Comparison of ENCODE assay signal across 28 cellular contexts in the genomic region with DNA sequence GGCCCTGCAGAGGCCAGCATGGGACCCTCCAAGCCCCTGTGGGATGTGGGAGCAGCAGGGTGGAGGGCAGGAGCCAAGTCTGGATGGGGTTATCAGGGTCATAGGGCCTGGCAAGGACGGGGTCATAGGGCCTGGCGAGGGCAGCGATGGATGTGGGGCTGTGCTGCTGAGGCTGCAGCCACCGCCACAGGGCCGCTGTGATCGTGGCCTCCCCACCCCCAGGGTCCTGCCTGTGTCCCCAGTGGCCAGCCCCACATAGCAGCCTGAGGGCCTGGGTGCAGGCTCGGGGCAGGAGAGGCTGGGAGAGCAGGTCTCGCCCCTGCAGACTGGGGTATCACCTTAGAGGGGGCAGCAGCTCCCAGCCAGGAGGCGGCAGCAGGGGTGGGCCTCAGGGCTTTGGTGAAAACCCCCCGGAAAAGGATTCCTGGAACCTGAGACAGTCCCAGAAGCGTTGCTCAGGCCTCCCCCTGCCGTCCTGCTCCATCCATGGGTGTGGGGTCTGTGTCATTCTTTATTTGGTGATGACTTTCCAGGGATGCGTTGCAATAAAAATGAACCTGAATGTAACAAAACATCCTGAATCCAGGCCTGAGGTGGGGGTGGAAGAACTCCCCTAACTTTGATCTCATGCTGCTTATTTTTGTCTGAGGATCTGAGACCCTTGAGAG.
DNase-seq lines count a peak whose midpoint lies in the region; ATAC-seq, FAIRE-seq and TF ChIP-seq lines count a peak whose summit lies in the region.
"Had no signal": no experiment of that assay in that cellular context is flagged by ENCODE, and none has a peak within 500 bp of the region (broad histone marks: within the 10 kb centered on the region; RNA-seq: fewer than 3 reads in every experiment).

No MANE protein-coding gene starts in this region.

- peak overlapping the region in 1 of 3 experiments; percentile 35; a peak in 1 of 6 replicates for H3K4me3 ChIP-seq in HepG2 (replicated peaks in 1 of 3; ENCODE audit: insufficient read depth in 1 of 3, low read depth in 2 of 3, low read length in 3 of 3)
- H3K4me3 ChIP-seq: dorsolateral prefrontal cortex, heart left ventricle, MG63, psoas muscle, smooth muscle cell, tibial artery had no signal

- no peak overlapping the region for H3K4me3 Mint-ChIP-seq in stimulated activated memory B cell treated with anti-CD40 and anti-IgM and Interleukin-4, amounts not matched to agents 10 μg/mL and 1 μg/mL and 100 μg/mL, for 72 hours
- H3K4me3 Mint-ChIP-seq: activated naive CD4-positive, alpha-beta T cell treated with anti-CD3 and anti-CD28 coated beads, Interleukin-2, amount 10 ng/mL, durations not matched to agents 7 days and 5 days; activated T-cell treated with anti-CD3 and anti-CD28 coated beads, Interleukin-2, amount 50 U/mL, for 24 hours; B cell; IgD-negative memory B cell; neural crest cell had no signal

- no peaks in the 10 kb centered on the region for H3K27me3 Mint-ChIP-seq in stimulated activated memory B cell treated with anti-CD40 and anti-IgM and Interleukin-4, amounts not matched to agents 10 μg/mL and 1 μg/mL and 100 μg/mL, for 72 hours
- H3K27me3 Mint-ChIP-seq: B cell, IgD-negative memory B cell had no signal

- CTCF ChIA-PET in HepG2 (lab: Yijun Ruan, JAX; ENCODE audit: low intra/inter-chr PET ratio, low total read pairs), result no interaction called here

- FAIRE-seq in HepG2 (lab: Jason Lieb, UNC), result no peak

- H3K79me2 ChIP-seq in HepG2 (ENCODE audit: insufficient read depth, low read length), result no peaks in the 10 kb centered on the region

- H3K27ac Mint-ChIP-seq in stimulated activated memory B cell treated with anti-CD40 and anti-IgM and Interleukin-4, amounts not matched to agents 10 μg/mL and 1 μg/mL and 100 μg/mL, for 72 hours, result no peak overlapping the region
- H3K27ac Mint-ChIP-seq: activated naive CD4-positive, alpha-beta T cell treated with anti-CD3 and anti-CD28 coated beads, Interleukin-2, amount 10 ng/mL, durations not matched to agents 7 days and 5 days; activated T-cell treated with anti-CD3 and anti-CD28 coated beads, Interleukin-2, amount 50 U/mL, for 24 hours; B cell had no signal

- H3K36me3 ChIP-seq in HepG2 (replicated peaks in 1 of 2; ENCODE audit: control insufficient read depth in 1 of 2, insufficient read depth in 2 of 2, low read length in 2 of 2), result no peaks in the 10 kb centered on the region
- H3K36me3 ChIP-seq: heart left ventricle, MG63, tibial artery had no signal

- no peaks in the 10 kb centered on the region for H3K36me3 Mint-ChIP-seq in stimulated activated memory B cell treated with anti-CD40 and anti-IgM and Interleukin-4, amounts not matched to agents 10 μg/mL and 1 μg/mL and 100 μg/mL, for 72 hours
- H3K36me3 Mint-ChIP-seq: activated naive CD4-positive, alpha-beta T cell treated with anti-CD3 and anti-CD28 coated beads, Interleukin-2, amount 10 ng/mL, durations not matched to agents 7 days and 5 days had no signal

- H3K9me3 ChIP-seq in HepG2 (ENCODE audit: low read length), result no peaks in the 10 kb centered on the region
- H3K9me3 ChIP-seq: heart left ventricle, MG63, psoas muscle, tibial artery had no signal

- H3K27ac ChIP-seq in HepG2 (ENCODE audit: extremely low read length, insufficient read depth, low read length), result no peak overlapping the region
- H3K27ac ChIP-seq: 22Rv1, dorsolateral prefrontal cortex, heart left ventricle, psoas muscle, tibial artery had no signal

- H3K4me2 ChIP-seq in HepG2 (ENCODE audit: low read depth, low read length), result peak overlapping the region; percentile 49; the same call in 1 of the 2 replicates
- H3K4me2 ChIP-seq: smooth muscle cell had no signal

- no peaks in the 10 kb centered on the region for H3K4me1 Mint-ChIP-seq in stimulated activated memory B cell treated with anti-CD40 and anti-IgM and Interleukin-4, amounts not matched to agents 10 μg/mL and 1 μg/mL and 100 μg/mL, for 72 hours
- H3K4me1 Mint-ChIP-seq: activated naive CD4-positive, alpha-beta T cell treated with anti-CD3 and anti-CD28 coated beads, Interleukin-2, amount 10 ng/mL, durations not matched to agents 7 days and 5 days; B cell; neural crest cell had no signal

- H3K27me3 ChIP-seq in HepG2 (ENCODE audit: control insufficient read depth in 1 of 2, insufficient read depth in 2 of 2, low read length in 2 of 2), result peaks cover 2 to 59% of the 10 kb centered on the region in 2 experiments
- H3K27me3 ChIP-seq: MG63, tibial artery had no signal

- WGBS in HepG2 (ENCODE audit: low lambda C conversion rate), result 71% methylated on average over 1 of the region's 13 CpGs

- intact Hi-C loops in HepG2 (cut with micrococcal nuclease; ENCODE audit: unreplicated experiment), result loop anchor here (1.0 to 10.0 kb wide), 2 partner anchors 32 to 55 kb away; no protein-coding TSS in a partner anchor

- no peak for TF ChIP-seq RAD21 in HepG2 (CRISPR knock-in tag; IDR thresholded peaks at IDR 0.05)

- TF ChIP-seq EP300 in HepG2 (IDR thresholded peaks at IDR 0.05; ENCODE audit: low read depth in 2 of 2, low read length in 2 of 2) (no peak), HepG2 (CRISPR knock-in tag; IDR thresholded peaks at IDR 0.05; ENCODE audit: borderline replicate concordance) (no peak)

- TF ChIP-seq CTCF in HepG2 (CRISPR knock-in tag; IDR thresholded peaks at IDR 0.05), result no peak

- in situ Hi-C loops in HepG2 (cut with HindIII; ENCODE audit: extremely low pct_ligation_motif_present, low pct_unique_long_range_greater_than_20kb), result no loop called here

- H3K9me3 Mint-ChIP-seq in stimulated activated memory B cell treated with anti-CD40 and anti-IgM and Interleukin-4, amounts not matched to agents 10 μg/mL and 1 μg/mL and 100 μg/mL, for 72 hours, result peaks cover 5% of the 10 kb centered on the region

- no peak for TF ChIP-seq POLR2A in HepG2 (IDR thresholded peaks at IDR 0.05; ENCODE audit: insufficient read depth in 1 of 2, low read depth in 2 of 2, low read length in 2 of 2)

- peaks cover 16% of the 10 kb centered on the region for H3K4me1 ChIP-seq in HepG2 (ENCODE audit: insufficient read depth, low read length)
- H3K4me1 ChIP-seq: heart left ventricle, psoas muscle had no signal

- no peak overlapping the region for H3K9ac ChIP-seq in HepG2 (ENCODE audit: insufficient read depth, low read depth, low read length)

- no TSS peak for BruUV-seq in HepG2 (replicated peaks; lab: Mats Ljungman, UMichigan)

- no peaks in the 10 kb centered on the region for H4K20me1 ChIP-seq in HepG2 (ENCODE audit: insufficient read depth, low read length)

- peak; percentile 31 for DNase-seq in activated effector memory CD4-positive, alpha-beta T cell treated with anti-CD3 and anti-CD28 coated beads, Interleukin-2, amount 50 U/mL, for 16 hours
- no peak for DNase-seq in activated effector memory CD4-positive, alpha-beta T cell treated with Interleukin-2 at 50 U/mL for 16 hours
- DNase-seq in T1000 (lab: John Stamatoyannopoulos, UW), result peak; percentile 48
- DNase-seq in HepG2 (ENCODE audit: low spot score), result no peak
- no peak for DNase-seq in retina
- DNase-seq: activated CD4-positive, alpha-beta T cell treated with anti-CD3 and anti-CD28 coated beads for 1 hour; activated naive CD4-positive, alpha-beta T cell treated with anti-CD3 and anti-CD28 coated beads, Interleukin-2, amount 10 ng/mL, durations not matched to agents 7 days and 5 days; activated T-cell treated with anti-CD3 and anti-CD28 coated beads, Interleukin-2, amount 50 U/mL, for 24 hours; amygdala; caudate nucleus; DMS79 treated with DMSO at 0.1 percent for 48 hours; NCI-H1436; NCI-H524 treated with DMSO at 0.1 percent for 48 hours; psoas muscle; stimulated activated CD4-positive, alpha-beta T cell treated with anti-CD3 and anti-CD28 coated beads, Interleukin-2, amount 100 ng/mL, for 48 hours; stimulated activated naive CD4-positive, alpha-beta T cell treated with Interleukin-2 at 50 U/mL for 16 hours; tibial artery had no signal

- peak; percentile 73 for ATAC-seq in HepG2
- peak; percentile 21 for ATAC-seq in stimulated activated memory B cell treated with anti-CD40 and anti-IgM and Interleukin-4, amounts not matched to agents 10 μg/mL and 1 μg/mL and 100 μg/mL, for 72 hours
- no peak for ATAC-seq in HG02973 (IDR thresholded peaks at IDR 0.05; ENCODE audit: unreplicated experiment)
- ATAC-seq in HG02623 (IDR thresholded peaks at IDR 0.05; ENCODE audit: unreplicated experiment), result no peak
- ATAC-seq: psoas muscle had no signal

- H2AFZ ChIP-seq in HepG2 (ENCODE audit: low read length), result no peak overlapping the region

- POLR2A ChIA-PET in HepG2 (lab: Yijun Ruan, JAX), result no interaction called here

TF ChIP-seq in HepG2, 621 proteins besides CTCF, POLR2A, EP300 and RAD21 (continues in another document):
- TF ChIP-seq POLR2AphosphoS5 (IDR thresholded peaks at IDR 0.05; ENCODE audit: low read depth, low read length) (no peak), ZNF329 (CRISPR knock-in tag; IDR thresholded peaks at IDR 0.05; ENCODE audit: low read depth) (0 out of 2 replicates have a peak, but pooled peaks have one; percentile 4), GABPB1 (CRISPR knock-in tag; IDR thresholded peaks at IDR 0.05) (no peak), MAZ (IDR thresholded peaks at IDR 0.05; ENCODE audit: borderline replicate concordance, low read depth, low read length) (no peak), MAZ (CRISPR knock-in tag; IDR thresholded peaks at IDR 0.05; ENCODE audit: low read depth) (0 out of 2 replicates have a peak, but pooled peaks have one; percentile 7), ZKSCAN1 (IDR thresholded peaks at IDR 0.05; ENCODE audit: low read length) (no peak), EEA1 (CRISPR knock-in tag; IDR thresholded peaks at IDR 0.05; ENCODE audit: borderline replicate concordance) (no peak), ZNF225 (CRISPR knock-in tag; IDR thresholded peaks at IDR 0.05) (0 out of 2 replicates have a peak, but pooled peaks have one; percentile 38), BORCS8-MEF2B (CRISPR knock-in tag; IDR thresholded peaks at IDR 0.05) (0 out of 2 replicates have a peak, but pooled peaks have one; percentile 7), WIZ (CRISPR knock-in tag; IDR thresholded peaks at IDR 0.05) (no peak), NR1H2 (CRISPR knock-in tag; IDR thresholded peaks at IDR 0.05; ENCODE audit: borderline replicate concordance, low read depth) (0 out of 2 replicates have a peak, but pooled peaks have one; percentile 1), ZMYM2 (CRISPR knock-in tag; IDR thresholded peaks at IDR 0.05) (0 out of 2 replicates have a peak, but pooled peaks have one; percentile 7), ZNF101 (CRISPR knock-in tag; IDR thresholded peaks at IDR 0.05; ENCODE audit: borderline replicate concordance, low read depth) (no peak), ATF7-NPFF (CRISPR knock-in tag; IDR thresholded peaks at IDR 0.05; ENCODE audit: low read depth) (0 out of 2 replicates have a peak, but pooled peaks have one; percentile 14), KDM6A (CRISPR knock-in tag; IDR thresholded peaks at IDR 0.05; ENCODE audit: low read depth) (no peak), NR2F6 (IDR thresholded peaks at IDR 0.05) (peak; percentile 19; the same call in 1 of the 2 replicates), NR2F6 (CRISPR knock-in tag; IDR thresholded peaks at IDR 0.05) (no peak), BCL6 (CRISPR knock-in tag; IDR thresholded peaks at IDR 0.05) (peak; percentile 49; the same call in 1 of the 2 replicates), ZNF746 (CRISPR knock-in tag; IDR thresholded peaks at IDR 0.05) (0 out of 2 replicates have a peak, but pooled peaks have one; percentile 25)

Comparison
In these comparisons a context has a peak if more than half of its experiments do, and no peak if none do; other contexts are left out.
1. DNase-seq: peak in activated effector memory CD4-positive, alpha-beta T cell treated with anti-CD3 and anti-CD28 coated beads, Interleukin-2, amount 50 U/mL, for 16 hours (single experiment) and T1000 (single experiment); none in activated effector memory CD4-positive, alpha-beta T cell treated with Interleukin-2 at 50 U/mL for 16 hours (single experiment), HepG2 (single experiment) and retina (single experiment).
2. ATAC-seq: peak in HepG2 (single experiment) and stimulated activated memory B cell treated with anti-CD40 and anti-IgM and Interleukin-4, amounts not matched to agents 10 μg/mL and 1 μg/mL and 100 μg/mL, for 72 hours (single experiment); none in HG02973 (single experiment) and HG02623 (single experiment).